In genomic region chr22:30591588-30592359, GRCh38 we compare ENCODE assay signal across 8 cellular contexts. TPM values are rescaled to one million over a fixed set of nuclear protein-coding genes. Genes with fewer than 3 reads are reported as not detected.
DNase-seq lines count a peak whose midpoint lies in the region; ATAC-seq and TF ChIP-seq lines count a peak whose summit lies in the region.

PES1 (minus strand) TSS chr22:30591910; CDS start chr22:30591833, 77 bp downstream.

- ATAC-seq in GM21381 (IDR thresholded peaks at IDR 0.05; ENCODE audit: unreplicated experiment) (peak; percentile 91), memory B cell (ENCODE audit: low read depth) (peak; percentile 97)

- H3K9me3 Mint-ChIP-seq in Caco-2 (ENCODE audit: unreplicated experiment) (no peaks in the 10 kb centered on the region), memory B cell (no peaks in the 10 kb centered on the region)

- H3K9me3 ChIP-seq in Caco-2 (no peaks in the 10 kb centered on the region), endocrine pancreas (ENCODE audit: control insufficient read depth, low read length) (no peaks in the 10 kb centered on the region)

- POLR2A ChIA-PET in Caco-2 (lab: Charles Lee): interaction anchor here (0.6 to 1.4 kb wide), 8 partner anchors 10 to 698 kb away, joined by 3 to 16 read pairs (median 4); partner anchors contain the start of genes MORC2, TCN2 and TUG1

- H3K36me3 ChIP-seq in Caco-2 (ENCODE audit: control insufficient read depth, insufficient read depth, low read length) (no peaks in the 10 kb centered on the region), endocrine pancreas (ENCODE audit: control insufficient read depth, insufficient read depth, low read length) (peaks cover 6% of the 10 kb centered on the region)

- H3K9ac ChIP-seq in endocrine pancreas (ENCODE audit: control insufficient read depth, insufficient read depth, low read length): peak within 1 kb of the TSS; percentile 84

- H3K27me3 ChIP-seq in Caco-2 (replicated peaks; ENCODE audit: control insufficient read depth, insufficient read depth, low read length): no peaks in the 10 kb centered on the region
- no peaks in the 10 kb centered on the region for H3K27me3 ChIP-seq in endocrine pancreas (ENCODE audit: control insufficient read depth, insufficient read depth, low read length)

- BruUV-seq in Caco-2 (replicated peaks; lab: Mats Ljungman, UMichigan): no TSS peak

- no peak within 1 kb of the TSS for H3K27ac Mint-ChIP-seq in Caco-2 (ENCODE audit: unreplicated experiment)
- H3K27ac Mint-ChIP-seq in memory B cell: no peak within 1 kb of the TSS

- H3K36me3 Mint-ChIP-seq in Caco-2 (ENCODE audit: insufficient read depth, unreplicated experiment): peaks cover 19% of the 10 kb centered on the region
- H3K36me3 Mint-ChIP-seq in memory B cell: peaks cover 16% of the 10 kb centered on the region

- no peaks in the 10 kb centered on the region for H3K4me1 Mint-ChIP-seq in Caco-2 (ENCODE audit: low read depth, unreplicated experiment)
- no peaks in the 10 kb centered on the region for H3K4me1 Mint-ChIP-seq in memory B cell

- no peak for TF ChIP-seq CTCF in Caco-2 (IDR thresholded peaks at IDR 0.05; ENCODE audit: insufficient read depth in 1 of 2, low read depth in 1 of 2, low read length in 1 of 2, severe bottlenecking in 1 of 2, unreplicated experiment in 1 of 2)

- peaks cover 4% of the 10 kb centered on the region for H3K27me3 Mint-ChIP-seq in Caco-2 (ENCODE audit: insufficient read depth, unreplicated experiment)
- no peaks in the 10 kb centered on the region for H3K27me3 Mint-ChIP-seq in memory B cell

- DNase-seq in Caco-2 (peak; percentile 95 to 97), HUDEP-2 (lab: John Stamatoyannopoulos, UW; ENCODE audit: unreplicated experiment in 76 of 76) (peak in 75 of 76 experiments; percentile 19 to 97 (median 92)), NOMO-1 treated with dmso at 0.1 percent for 144 hours (lab: John Stamatoyannopoulos, UW; ENCODE audit: unreplicated experiment) (peak; percentile 96), memory B cell (ENCODE audit: low spot score in 2 of 2) (peak; percentile 92 to 96)
- peak; percentile 64 to 84 (median 80) for DNase-seq in activated CD8-positive, alpha-beta memory T cell treated with anti-CD3 and anti-CD28 coated beads for 48 hours (ENCODE audit: low read depth in 2 of 3, low spot score in 2 of 3)
- peak; percentile 79 for DNase-seq in stimulated activated CD8-positive, alpha-beta memory T cell treated with anti-CD3 and anti-CD28 coated beads, Interleukin-12 subunit alpha, Interleukin-12 subunit beta, amount 100 ng/mL, for 24 hours (ENCODE audit: extremely low read depth)

- CTCF ChIA-PET in Caco-2 (lab: Charles Lee): interaction anchor here (0.6 to 1.0 kb wide), 5 partner anchors 10 to 304 kb away, joined by 3 to 6 read pairs (median 3); partner anchors contain the start of genes DUSP18 and GAL3ST1

- intact Hi-C loops in Caco-2 (cut with micrococcal nuclease; ENCODE audit: unreplicated experiment): loop anchor here (1.0 kb wide), 1 partner anchor 17 kb away; the partner anchor contains the start of gene GAL3ST1

- H3K4me1 ChIP-seq in Caco-2: peaks cover 8% of the 10 kb centered on the region
- H3K4me1 ChIP-seq in endocrine pancreas (ENCODE audit: control insufficient read depth, insufficient read depth, low read length): peaks cover 13% of the 10 kb centered on the region

- H3K4me3 Mint-ChIP-seq in Caco-2 (ENCODE audit: unreplicated experiment) (no peak within 1 kb of the TSS), memory B cell (no peak within 1 kb of the TSS)

- H3K4me3 ChIP-seq in Caco-2 (ENCODE audit: low read depth, low read length) (peak within 1 kb of the TSS; percentile 77), endocrine pancreas (ENCODE audit: control insufficient read depth, insufficient read depth, low read length) (peak within 1 kb of the TSS; percentile 93)

RNA-seq across cellular contexts. Expression of gene PES1, which starts in this region (rescaled TPM):
- total RNA-seq in Caco-2 (2022): 110 and 117 TPM in 2 replicates

Comparison
In these comparisons a context has a peak if more than half of its experiments do, and no peak if none do; other contexts are left out.
1. Peak in every context shown above with its lines: DNase-seq, ATAC-seq and H3K4me3 ChIP-seq.